Comparison of ENCODE assay signal across 18 cellular contexts in genomic region chr12:57299514-57300016, GRCh38. TPM values are rescaled to one million over a fixed set of nuclear protein-coding genes. Genes with fewer than 3 reads are reported as not detected.
DNase-seq lines count a peak whose midpoint lies in the region; ATAC-seq and TF ChIP-seq lines count a peak whose summit lies in the region.
"Had no signal": no experiment of that assay in that cellular context is flagged by ENCODE, and none has a peak within 500 bp of the region (broad histone marks: within the 10 kb centered on the region; RNA-seq: fewer than 3 reads in every experiment).

No MANE protein-coding gene starts in this region.

- no peaks in the 10 kb centered on the region for H3K27me3 Mint-ChIP-seq in H9 (ENCODE audit: low read depth)
- H3K27me3 Mint-ChIP-seq: activated naive CD8-positive, alpha-beta T cell treated with anti-CD3 and anti-CD28 coated beads for 36 hours; central memory CD8-positive, alpha-beta T cell had no signal

- intact Hi-C loops in PC-9 (cut with micrococcal nuclease; ENCODE audit: unreplicated experiment) = no loop called here

- no peak overlapping the region for H2BK20ac ChIP-seq in H9 (ENCODE audit: low read depth, low read length, poor library complexity, severe bottlenecking)

- H3K79me2 ChIP-seq in H9 (ENCODE audit: insufficient read depth, low read length) (no peaks in the 10 kb centered on the region), SK-N-SH (ENCODE audit: insufficient read depth) (no peaks in the 10 kb centered on the region), PC-9 (ENCODE audit: low read depth) (no peaks in the 10 kb centered on the region)

- H3T11ph ChIP-seq in H9 (ENCODE audit: low read length) = no peak overlapping the region

- H3K4ac ChIP-seq in H9 (ENCODE audit: low read depth, low read length) (no peak overlapping the region), mesenchymal stem cell (ENCODE audit: low read depth in 1 of 2, low read length in 2 of 2) (no peak overlapping the region)

- H3K27ac ChIP-seq in H9 (ENCODE audit: insufficient read length, low read depth, low read length) (no peak overlapping the region), SK-N-SH (ENCODE audit: low read depth in 2 of 2, low read length in 1 of 2) (no peak overlapping the region), PC-9 (no peak overlapping the region), mesenchymal stem cell (ENCODE audit: low read length, poor library complexity, severe bottlenecking) (no peak overlapping the region)
- H3K27ac ChIP-seq: BLaER1, HL-60, pancreas had no signal

- H4K5ac ChIP-seq in H9 (ENCODE audit: insufficient read length, low read depth, low read length) = no peak overlapping the region

- H3K56ac ChIP-seq in H9 (ENCODE audit: insufficient read length, low read depth, low read length) = no peak overlapping the region

- H3K4me1 Mint-ChIP-seq in H9 = peaks cover 9 to 12% of the 10 kb centered on the region in 2 experiments
- H3K4me1 Mint-ChIP-seq: central memory CD8-positive, alpha-beta T cell had no signal

- H3K4me3 Mint-ChIP-seq in H9 = no peak overlapping the region
- H3K4me3 Mint-ChIP-seq: activated naive CD8-positive, alpha-beta T cell treated with anti-CD3 and anti-CD28 coated beads for 36 hours; central memory CD8-positive, alpha-beta T cell had no signal

- H3K27ac Mint-ChIP-seq in H9 = peak overlapping the region in 1 of 3 experiments; percentile 39; a peak in 1 of 7 replicates
- H3K27ac Mint-ChIP-seq: activated naive CD8-positive, alpha-beta T cell treated with anti-CD3 and anti-CD28 coated beads for 36 hours had no signal

- H3K27me3 ChIP-seq in H9 (ENCODE audit: insufficient read depth, low read length) (no peaks in the 10 kb centered on the region), SK-N-SH (ENCODE audit: insufficient read depth) (no peaks in the 10 kb centered on the region), PC-9 (ENCODE audit: insufficient read depth, low read depth) (no peaks in the 10 kb centered on the region), mesenchymal stem cell (ENCODE audit: control insufficient read depth in 1 of 2, insufficient read depth in 1 of 2, low read length in 2 of 2) (no peaks in the 10 kb centered on the region)
- H3K27me3 ChIP-seq: BLaER1, pancreas had no signal

- CTCF ChIA-PET in SK-N-SH (lab: Yijun Ruan, JAX) (interaction anchor here (0.8 to 18.3 kb wide), 5 partner anchors 8 to 157 kb away, joined by 3 to 391 read pairs (median 7); partner anchors contain the start of genes GLI1 and INHBE), PC-9 (lab: Charles Lee) (no interaction called here)

- H4K8ac ChIP-seq in H9 (replicated peaks; ENCODE audit: insufficient read length, low read depth, low read length) (no peak overlapping the region), mesenchymal stem cell (ENCODE audit: low read length) (no peak overlapping the region)

- DNase-seq in H9 (no peak), NCI-H1436 treated with DMSO at 0.1 percent for 48 hours (lab: John Stamatoyannopoulos, UW) (peak; percentile 8), SK-N-SH (no peak), myocyte (ENCODE audit: low read depth) (peak; percentile 19), PC-9 (no peak), mesenchymal stem cell (no peak)
- DNase-seq: activated CD4-positive, alpha-beta T cell treated with anti-CD3 and anti-CD28 coated beads for 48 hours; activated naive CD8-positive, alpha-beta T cell treated with anti-CD3 and anti-CD28 coated beads for 36 hours; activated T-cell treated with anti-CD3 and anti-CD28 coated beads, Interleukin-2, amount 50 U/mL, for 1 hour; islet precursor cell; Kasumi-1; NCI-H1930; pancreas had no signal

- H2BK120ac ChIP-seq in H9 (ENCODE audit: low read depth, low read length, poor library complexity, severe bottlenecking) = no peak overlapping the region
- H2BK120ac ChIP-seq in mesenchymal stem cell (ENCODE audit: low read depth, low read length) = no peak overlapping the region

- H3K36me3 ChIP-seq in SK-N-SH (replicated peaks in 1 of 2; ENCODE audit: control insufficient read depth in 1 of 2, insufficient read depth in 2 of 2, low read length in 1 of 2) (peaks cover 32 to 37% of the 10 kb centered on the region in 2 experiments), PC-9 (ENCODE audit: low read depth) (0 out of 2 replicates have a peak, but pooled peaks cover 8% of the 10 kb centered on the region), mesenchymal stem cell (ENCODE audit: control insufficient read depth in 1 of 2, insufficient read depth in 2 of 2, low read depth in 1 of 2, low read length in 2 of 2) (peaks cover 11 to 88% of the 10 kb centered on the region in 2 experiments)

- H3K4me3 ChIP-seq in SK-N-SH (ENCODE audit: low read depth in 2 of 2, low read length in 1 of 2) = no peak overlapping the region
- H3K4me3 ChIP-seq in PC-9 = no peak overlapping the region
- H3K4me3 ChIP-seq in mesenchymal stem cell (ENCODE audit: insufficient read depth in 1 of 2, low read depth in 1 of 2, low read length in 2 of 2) = no peak overlapping the region
- H3K4me3 ChIP-seq: BLaER1, pancreas had no signal

- peaks cover 3 to 46% (median 22%) of the 10 kb centered on the region in 3 experiments; a peak in 6 of 7 replicates for H3K36me3 Mint-ChIP-seq in H9 (ENCODE audit: insufficient read depth in 1 of 3, low read depth in 3 of 3)

- no peak for TF ChIP-seq RAD21 in SK-N-SH (IDR thresholded peaks at IDR 0.05; ENCODE audit: low read length)

- TF ChIP-seq CTCF in H9 (conservative IDR thresholded peaks at IDR 0.05) (no peak), SK-N-SH (IDR thresholded peaks at IDR 0.05) (no peak), PC-9 (conservative IDR thresholded peaks at IDR 0.05) (no peak)

- H2BK5ac ChIP-seq in H9 (ENCODE audit: insufficient read length, low read length) (no peak overlapping the region), mesenchymal stem cell (ENCODE audit: low read depth, low read length, poor library complexity, severe bottlenecking) (no peak overlapping the region)

- WGBS in H9 (ENCODE audit: extremely low coverage, insufficient read length, low lambda C conversion rate) = no CpG with 5 or more reads among the region's 1 CpG
- WGBS in SK-N-SH (ENCODE audit: low lambda C conversion rate) = 67% methylated on average over 1 of the region's 1 CpG
- WGBS in mesenchymal stem cell = 73% methylated on average over 1 of the region's 1 CpG

- H3K14ac ChIP-seq in H9 (ENCODE audit: insufficient read depth, low read length) = no peak overlapping the region
- no peak overlapping the region for H3K14ac ChIP-seq in mesenchymal stem cell (ENCODE audit: low read length in 2 of 2)

- H4K91ac ChIP-seq in H9 (ENCODE audit: insufficient read length, low read depth, low read length) (no peak overlapping the region), mesenchymal stem cell (ENCODE audit: low read length) (no peak overlapping the region)

- no peak overlapping the region for H2AFZ ChIP-seq in H9 (ENCODE audit: low read length)
- no peak overlapping the region for H2AFZ ChIP-seq in SK-N-SH (ENCODE audit: low read depth)
- H2AFZ ChIP-seq in PC-9 = no peak overlapping the region
- no peak overlapping the region for H2AFZ ChIP-seq in mesenchymal stem cell (ENCODE audit: low read depth, low read length)

- H4K20me1 ChIP-seq in H9 (ENCODE audit: control insufficient read depth, insufficient read depth, insufficient read length) (no peaks in the 10 kb centered on the region), SK-N-SH (ENCODE audit: insufficient read depth) (no peaks in the 10 kb centered on the region), PC-9 (ENCODE audit: insufficient read depth) (no peaks in the 10 kb centered on the region)
- H4K20me1 ChIP-seq: BLaER1 had no signal

- H3K23me2 ChIP-seq in H9 (ENCODE audit: insufficient read length, low read depth, low read length, poor library complexity, severe bottlenecking) = no peaks in the 10 kb centered on the region

- no peak overlapping the region for H2AK5ac ChIP-seq in H9 (ENCODE audit: insufficient read length, low read length)
- H2AK5ac ChIP-seq in mesenchymal stem cell (ENCODE audit: low read length, severe bottlenecking) = no peak overlapping the region

- POLR2A ChIA-PET in SK-N-SH (lab: Yijun Ruan, JAX) (interaction anchor here (0.7 kb wide), 1 partner anchor 138 kb away, joined by 4 read pairs; no protein-coding TSS in a partner anchor), PC-9 (lab: Charles Lee; ENCODE audit: unreplicated experiment) (interaction anchor here (0.6 kb wide), 1 partner anchor 138 kb away, joined by 7 read pairs; no protein-coding TSS in a partner anchor)

- no peak overlapping the region for H3K18ac ChIP-seq in H9 (ENCODE audit: insufficient read length, low read depth, low read length)
- H3K18ac ChIP-seq in mesenchymal stem cell (ENCODE audit: low read depth in 1 of 2, low read length in 2 of 2) = no peak overlapping the region

- H3K9ac ChIP-seq in H9 (ENCODE audit: extremely low read depth, insufficient read length, low read length) = peak overlapping the region; percentile 7
- H3K9ac ChIP-seq in SK-N-SH = no peak overlapping the region
- H3K9ac ChIP-seq in mesenchymal stem cell (ENCODE audit: low read length) = no peak overlapping the region
- H3K9ac ChIP-seq: BLaER1 had no signal

- H3K9me3 ChIP-seq in H9 (ENCODE audit: control insufficient read depth, low read depth, low read length) (no peaks in the 10 kb centered on the region), SK-N-SH (no peaks in the 10 kb centered on the region), PC-9 (ENCODE audit: insufficient read depth, low read depth) (no peaks in the 10 kb centered on the region), mesenchymal stem cell (ENCODE audit: control insufficient read depth, low read length) (no peaks in the 10 kb centered on the region)
- H3K9me3 ChIP-seq: BLaER1, pancreas had no signal

- H3F3A ChIP-seq in SK-N-SH (replicated peaks; ENCODE audit: insufficient read depth) (peaks cover 5% of the 10 kb centered on the region), PC-9 (ENCODE audit: insufficient read depth, low read depth) (no peaks in the 10 kb centered on the region)

- no peaks in the 10 kb centered on the region for H3K9me3 Mint-ChIP-seq in H9
- H3K9me3 Mint-ChIP-seq: activated naive CD8-positive, alpha-beta T cell treated with anti-CD3 and anti-CD28 coated beads for 36 hours; central memory CD8-positive, alpha-beta T cell had no signal

- H2BK15ac ChIP-seq in H9 (ENCODE audit: low read depth, low read length) (no peak overlapping the region), mesenchymal stem cell (ENCODE audit: low read depth, poor library complexity, severe bottlenecking) (no peak overlapping the region)

- H3K9me2 ChIP-seq in SK-N-SH (no peaks in the 10 kb centered on the region), PC-9 (ENCODE audit: insufficient read depth) (no peaks in the 10 kb centered on the region)

- H2BK12ac ChIP-seq in H9 (ENCODE audit: insufficient read length, low read depth, low read length) (no peak overlapping the region), mesenchymal stem cell (ENCODE audit: low read length in 2 of 2) (no peak overlapping the region)

- no peaks in the 10 kb centered on the region for H3K79me1 ChIP-seq in H9 (ENCODE audit: insufficient read depth, low read depth, low read length, poor library complexity, severe bottlenecking)
- peaks cover 2% of the 10 kb centered on the region for H3K79me1 ChIP-seq in mesenchymal stem cell (replicated peaks; ENCODE audit: low read length, poor library complexity, severe bottlenecking)

- no TSS peak for BruUV-seq in PC-9 (replicated peaks; lab: Mats Ljungman, UMichigan)

- ATAC-seq in HG03196 (IDR thresholded peaks at IDR 0.05; ENCODE audit: unreplicated experiment) = no peak
- ATAC-seq: pancreas had no signal

- no peaks in the 10 kb centered on the region; the same call in 1 of the 2 replicates for H3K4me1 ChIP-seq in H9 (ENCODE audit: insufficient read depth, low read length)
- no peaks in the 10 kb centered on the region for H3K4me1 ChIP-seq in SK-N-SH (ENCODE audit: control insufficient read depth in 1 of 2, insufficient read depth in 2 of 2, low read depth in 1 of 2, low read length in 1 of 2)
- H3K4me1 ChIP-seq in PC-9 (replicated peaks; ENCODE audit: insufficient read depth) = no peaks in the 10 kb centered on the region
- H3K4me1 ChIP-seq in mesenchymal stem cell (ENCODE audit: control insufficient read depth, insufficient read depth, low read depth, low read length) = no peaks in the 10 kb centered on the region
- H3K4me1 ChIP-seq: BLaER1, pancreas had no signal

- H3K23ac ChIP-seq in H9 (ENCODE audit: insufficient read length, low read depth, low read length) (no peak overlapping the region), mesenchymal stem cell (ENCODE audit: low read length in 2 of 2) (no peak overlapping the region)

- TF ChIP-seq EP300 in SK-N-SH (IDR thresholded peaks at IDR 0.05; ENCODE audit: borderline replicate concordance in 1 of 2, low read depth in 1 of 2, low read length in 1 of 2) = no peak

- H3K4me2 ChIP-seq in H9 (ENCODE audit: insufficient read depth, insufficient read length, low read length) (no peak overlapping the region), SK-N-SH (no peak overlapping the region), PC-9 (no peak overlapping the region), mesenchymal stem cell (ENCODE audit: low read length, poor library complexity, severe bottlenecking) (no peak overlapping the region)
- H3K4me2 ChIP-seq: BLaER1 had no signal

RNA-seq across cellular contexts. Expression of gene STAC3, which starts 48.6 kb away (rescaled TPM):
- 2.0 and 2.8 TPM in 2 replicates for total RNA-seq in H9 (2021)
- 0.63 and 0.76 TPM in 2 replicates for polyA plus RNA-seq in SK-N-SH (2012; rRNA removed)
- 0.38 and 0.51 TPM in 2 replicates for polyA plus RNA-seq in SK-N-SH (2012; cell fraction: cytosol; rRNA removed)
- 5.4 and 7.1 TPM in 2 replicates for polyA plus RNA-seq in SK-N-SH (2012; cell fraction: nucleus; rRNA removed)
- total RNA-seq in myocyte = 594 and 728 TPM in 2 replicates
- 337 TPM for polyA plus RNA-seq in myocyte (2012)
- 1.3 and 2.2 TPM in 2 replicates for total RNA-seq in PC-9 (2021)
- polyA plus RNA-seq in mesenchymal stem cell (2013, experiment 1 of 2) = 0.61 TPM
- polyA plus RNA-seq in mesenchymal stem cell (2013, experiment 2 of 2) = 0.21 TPM
- total RNA-seq: SK-MEL-5 had no signal

Comparison
In these comparisons a context has a peak if more than half of its experiments do, and no peak if none do; other contexts are left out.
1. DNase-seq: peak in NCI-H1436 treated with DMSO at 0.1 percent for 48 hours (single experiment) and myocyte (single experiment); none in H9 (single experiment), SK-N-SH (single experiment), PC-9 (0 of 2) and mesenchymal stem cell (single experiment).
2. RNA of gene STAC3, which starts 48.6 kb away (total RNA-seq): 594 to 728 TPM in myocyte; 2.0 to 2.8 TPM in H9 and 1.3 to 2.2 TPM in PC-9; every median in the first group is over 100 times any median in the second.